Comparison of ENCODE assay signal across 9 cellular contexts in the genomic region with DNA sequence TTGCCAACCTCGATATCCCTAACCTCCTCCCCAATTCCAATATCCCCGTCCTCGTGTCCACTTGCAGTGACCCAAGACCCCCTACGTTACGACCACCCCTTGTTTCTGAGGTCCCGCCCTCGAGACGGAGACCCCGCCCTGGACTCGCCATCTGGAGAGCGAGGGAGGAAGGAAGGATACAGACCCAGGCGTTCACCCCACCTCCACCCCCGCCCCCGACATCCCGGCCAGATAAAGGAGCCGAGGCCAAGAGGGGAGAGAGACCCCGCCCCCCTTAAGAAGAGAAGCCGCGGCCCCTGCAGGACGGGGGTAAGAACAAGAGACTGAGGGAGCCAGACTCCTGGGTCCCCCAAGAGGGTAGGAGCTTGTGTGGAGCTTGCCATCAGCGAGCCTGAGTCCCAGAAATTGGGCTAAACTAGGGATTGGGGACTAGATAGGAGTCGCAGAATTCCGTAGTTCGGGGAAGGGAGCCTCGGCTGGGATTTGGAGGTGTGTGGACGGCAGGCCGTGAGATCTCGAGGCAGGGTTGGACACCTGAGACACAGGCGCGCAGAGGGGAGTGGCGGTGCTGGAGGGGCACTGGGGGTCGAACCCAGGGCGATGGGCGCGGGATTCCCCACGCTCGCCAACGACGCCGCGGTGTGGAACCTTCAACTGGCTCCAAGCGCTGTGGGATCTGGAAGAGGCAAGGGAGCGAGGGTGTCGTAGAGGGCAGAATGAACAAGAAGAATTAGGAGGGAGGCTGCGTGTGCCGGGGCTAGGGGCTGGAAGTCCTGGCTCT. TPM values are rescaled to one million over a fixed set of nuclear protein-coding genes. Genes with fewer than 3 reads are reported as not detected.
DNase-seq lines count a peak whose midpoint lies in the region; ATAC-seq, FAIRE-seq and TF ChIP-seq lines count a peak whose summit lies in the region.
"Had no signal": no experiment of that assay in that cellular context is flagged by ENCODE, and none has a peak within 500 bp of the region (broad histone marks: within the 10 kb centered on the region; RNA-seq: fewer than 3 reads in every experiment).

A gene with protein sequence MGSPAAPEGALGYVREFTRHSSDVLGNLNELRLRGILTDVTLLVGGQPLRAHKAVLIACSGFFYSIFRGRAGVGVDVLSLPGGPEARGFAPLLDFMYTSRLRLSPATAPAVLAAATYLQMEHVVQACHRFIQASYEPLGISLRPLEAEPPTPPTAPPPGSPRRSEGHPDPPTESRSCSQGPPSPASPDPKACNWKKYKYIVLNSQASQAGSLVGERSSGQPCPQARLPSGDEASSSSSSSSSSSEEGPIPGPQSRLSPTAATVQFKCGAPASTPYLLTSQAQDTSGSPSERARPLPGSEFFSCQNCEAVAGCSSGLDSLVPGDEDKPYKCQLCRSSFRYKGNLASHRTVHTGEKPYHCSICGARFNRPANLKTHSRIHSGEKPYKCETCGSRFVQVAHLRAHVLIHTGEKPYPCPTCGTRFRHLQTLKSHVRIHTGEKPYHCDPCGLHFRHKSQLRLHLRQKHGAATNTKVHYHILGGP (plus strand): TSS at position 260 of the 781 bp plus-strand sequence. CDS start 622 bp downstream, outside the sequence.

- H3K9me3 Mint-ChIP-seq in T-helper 2 cell treated with Interferon-gamma antibody and Interleukin-4, amounts not matched to agents 5 μg/mL and 100 μg/mL, for 36 hours: no peaks in the 10 kb centered on the region

- no TSS peak for BruUV-seq in HepG2 (replicated peaks; lab: Mats Ljungman, UMichigan)

- H3K27me3 Mint-ChIP-seq in T-helper 2 cell treated with Interferon-gamma antibody and Interleukin-4, amounts not matched to agents 5 μg/mL and 100 μg/mL, for 36 hours (ENCODE audit: low read depth): no peaks in the 10 kb centered on the region

- H3K4me1 Mint-ChIP-seq in T-helper 2 cell treated with Interferon-gamma antibody and Interleukin-4, amounts not matched to agents 5 μg/mL and 100 μg/mL, for 36 hours (ENCODE audit: low read depth): peaks cover 38% of the 10 kb centered on the region

- DNase-seq in T-helper 2 cell treated with Interferon-gamma antibody and Interleukin-4, amounts not matched to agents 5 μg/mL and 100 μg/mL, for 36 hours (ENCODE audit: low spot score): no peak
- DNase-seq in T-helper 2 cell: no peak
- DNase-seq in caudate nucleus (lab: John Stamatoyannopoulos, UW): no peak
- DNase-seq in HepG2 (ENCODE audit: low spot score): no peak
- DNase-seq in tibial artery: no peak
- DNase-seq in DMS79 (lab: John Stamatoyannopoulos, UW): no peak
- DNase-seq in kidney glomerular epithelial cell (lab: John Stamatoyannopoulos, UW): no peak

- H3K4me3 Mint-ChIP-seq in T-helper 2 cell treated with Interferon-gamma antibody and Interleukin-4, amounts not matched to agents 5 μg/mL and 100 μg/mL, for 36 hours: peak within 1 kb of the TSS; percentile 45

- no peak for TF ChIP-seq RAD21 in HepG2 (CRISPR knock-in tag; IDR thresholded peaks at IDR 0.05)

- no peak for FAIRE-seq in HepG2 (lab: Jason Lieb, UNC)
- FAIRE-seq: islet of Langerhans had no signal

- intact Hi-C loops in HepG2 (cut with micrococcal nuclease; ENCODE audit: unreplicated experiment) (loop anchor here (1.0 to 10.0 kb wide), 3 partner anchors 19 to 178 kb away; no protein-coding TSS in a partner anchor), tibial artery (cut with DNase I; ENCODE audit: low total_unique reads) (loop anchor here (5.0 kb wide), 2 partner anchors 111 to 1359 kb away; a partner anchor contains a TSS)

- H3K4me2 ChIP-seq in HepG2 (ENCODE audit: low read depth, low read length): peak within 1 kb of the TSS; percentile 100

- peaks cover 62% of the 10 kb centered on the region for H3K4me1 ChIP-seq in HepG2 (ENCODE audit: insufficient read depth, low read length)
- peaks cover 0 to 34% (median 31%) of the 10 kb centered on the region in 4 donors for H3K4me1 ChIP-seq in tibial artery

- H3K79me2 ChIP-seq in HepG2 (ENCODE audit: insufficient read depth, low read length): no peaks in the 10 kb centered on the region

- peak within 1 kb of the TSS; percentile 48 for H3K9ac ChIP-seq in HepG2 (ENCODE audit: insufficient read depth, low read depth, low read length)

- H4K20me1 ChIP-seq in HepG2 (ENCODE audit: insufficient read depth, low read length): no peaks in the 10 kb centered on the region

- no peak for ATAC-seq in HepG2
- no peak for ATAC-seq in HG02973 (IDR thresholded peaks at IDR 0.05; ENCODE audit: unreplicated experiment)

- peak within 1 kb of the TSS; percentile 79 for H2AFZ ChIP-seq in HepG2 (ENCODE audit: low read length)

- H3K36me3 ChIP-seq in HepG2 (replicated peaks in 1 of 2; ENCODE audit: control insufficient read depth in 1 of 2, insufficient read depth in 2 of 2, low read length in 2 of 2) (no peaks in the 10 kb centered on the region), tibial artery (no peaks in the 10 kb centered on the region)

- CTCF ChIA-PET in HepG2 (lab: Yijun Ruan, JAX; ENCODE audit: low intra/inter-chr PET ratio, low total read pairs): interaction anchor here (2.2 to 2.8 kb wide), 2 partner anchors 19 to 111 kb away, joined by 6 to 23 read pairs; no protein-coding TSS in a partner anchor

- H3K27ac Mint-ChIP-seq in T-helper 2 cell treated with Interferon-gamma antibody and Interleukin-4, amounts not matched to agents 5 μg/mL and 100 μg/mL, for 36 hours: peak within 1 kb of the TSS; percentile 47

- POLR2A ChIA-PET in HepG2 (lab: Yijun Ruan, JAX): interaction anchor here (0.7 kb wide), 1 partner anchor 13 kb away, joined by 3 read pairs; a partner anchor contains a TSS

- no peak for TF ChIP-seq EP300 in HepG2 (IDR thresholded peaks at IDR 0.05; ENCODE audit: low read depth in 2 of 2, low read length in 2 of 2)
- TF ChIP-seq EP300 in HepG2 (CRISPR knock-in tag; IDR thresholded peaks at IDR 0.05; ENCODE audit: borderline replicate concordance): no peak

- in situ Hi-C loops in HepG2 (cut with HindIII; ENCODE audit: extremely low pct_ligation_motif_present, low pct_unique_long_range_greater_than_20kb): no loop called here

- peak within 1 kb of the TSS; percentile 62 for H3K27ac ChIP-seq in caudate nucleus (ENCODE audit: low read depth, low read length)
- no peak within 1 kb of the TSS for H3K27ac ChIP-seq in HepG2 (ENCODE audit: extremely low read length, insufficient read depth, low read length)
- peak within 1 kb of the TSS; percentile 41 to 56 for H3K27ac ChIP-seq in tibial artery

- WGBS in HepG2 (ENCODE audit: low lambda C conversion rate): 78% methylated on average over 46 of the region's 46 CpGs

- H3K27me3 ChIP-seq in HepG2 (ENCODE audit: control insufficient read depth in 1 of 2, insufficient read depth in 2 of 2, low read length in 2 of 2): peaks cover 0 to 15% of the 10 kb centered on the region in 2 experiments; a peak in 4 of 5 replicates
- H3K27me3 ChIP-seq in tibial artery: peaks cover 0 to 39% of the 10 kb centered on the region in 2 donors

- H3K9me3 ChIP-seq in HepG2 (ENCODE audit: low read length) (no peaks in the 10 kb centered on the region), tibial artery (no peaks in the 10 kb centered on the region)

- peaks cover under 1% of the 10 kb centered on the region for H3K36me3 Mint-ChIP-seq in T-helper 2 cell treated with Interferon-gamma antibody and Interleukin-4, amounts not matched to agents 5 μg/mL and 100 μg/mL, for 36 hours (ENCODE audit: low read depth)

- TF ChIP-seq CTCF in HepG2 (CRISPR knock-in tag; IDR thresholded peaks at IDR 0.05) (no peak), tibial artery (IDR thresholded peaks at IDR 0.05) (no peak)

- no peak for TF ChIP-seq POLR2A in HepG2 (IDR thresholded peaks at IDR 0.05; ENCODE audit: insufficient read depth in 1 of 2, low read depth in 2 of 2, low read length in 2 of 2)

- peak within 1 kb of the TSS; percentile 58 to 73 (median 71) for H3K4me3 ChIP-seq in HepG2 (replicated peaks in 1 of 3; ENCODE audit: insufficient read depth in 1 of 3, low read depth in 2 of 3, low read length in 3 of 3)
- peak within 1 kb of the TSS; percentile 29 to 34 for H3K4me3 ChIP-seq in tibial artery

TF ChIP-seq in HepG2, 621 proteins besides CTCF, POLR2A, EP300 and RAD21 (continues in another document):
- TF ChIP-seq CREB1 (IDR thresholded peaks at IDR 0.05) (no peak), CREB1 (CRISPR knock-in tag; IDR thresholded peaks at IDR 0.05) (no peak), NFIB (CRISPR knock-in tag; IDR thresholded peaks at IDR 0.05; ENCODE audit: borderline replicate concordance) (no peak), TBX3 (IDR thresholded peaks at IDR 0.05; ENCODE audit: borderline replicate concordance) (no peak), ZNF451 (CRISPR knock-in tag; IDR thresholded peaks at IDR 0.05) (no peak), ZNF543 (CRISPR knock-in tag; IDR thresholded peaks at IDR 0.05) (no peak), NFE2L2 (IDR thresholded peaks at IDR 0.05; ENCODE audit: low read length) (no peak)

RNA-seq across cellular contexts. Expression of the gene that starts here (rescaled TPM):
- not detected in 2 replicates for total RNA-seq in HepG2 (2016; rRNA removed; fragmentation: Illumina TruSeq; extraction: Trizol)
- total RNA-seq in HepG2 (2016; cell fraction: cytosol; rRNA removed; fragmentation: Illumina TruSeq; extraction: Trizol; ENCODE audit: low read depth): not detected in 2 replicates
- not detected in 2 replicates for total RNA-seq in HepG2 (2016; cell fraction: insoluble cytoplasmic fraction; rRNA removed; fragmentation: Illumina TruSeq; extraction: Trizol)
- not detected in 2 replicates for total RNA-seq in HepG2 (2016; cell fraction: membrane; rRNA removed; fragmentation: Illumina TruSeq; extraction: Trizol)
- not detected in 2 replicates for total RNA-seq in HepG2 (2016; cell fraction: nucleus; rRNA removed; fragmentation: Illumina TruSeq; extraction: Trizol)
- not detected in 2 replicates for polyA plus RNA-seq in HepG2 (2011; rRNA removed)
- not detected in 2 replicates for polyA plus RNA-seq in HepG2 (2011; cell fraction: cytosol; rRNA removed)
- polyA plus RNA-seq in HepG2 (2011; cell fraction: nucleus; rRNA removed): not detected in 2 replicates
- not detected in 2 replicates for polyA plus RNA-seq in HepG2 (2012)
- not detected in 2 replicates for polyA plus RNA-seq in HepG2 (2016; cell fraction: cytosol; fragmentation: Illumina TruSeq; extraction: Trizol; ENCODE audit: low read depth)
- polyA plus RNA-seq in HepG2 (2016; cell fraction: insoluble cytoplasmic fraction; fragmentation: Illumina TruSeq; extraction: Trizol; ENCODE audit: low read depth): not detected in 2 replicates
- not detected in 2 replicates for polyA plus RNA-seq in HepG2 (2016; cell fraction: membrane; fragmentation: Illumina TruSeq; extraction: Trizol; ENCODE audit: low read depth)
- polyA plus RNA-seq in HepG2 (2016; cell fraction: nucleus; fragmentation: Illumina TruSeq; extraction: Trizol; ENCODE audit: insufficient read depth, low read depth): not detected in 2 replicates
- polyA minus RNA-seq in HepG2 (2011; rRNA and poly(A)+ RNA removed; ENCODE audit: low replicate concordance): not detected in 2 replicates
- not detected in 2 replicates for polyA minus RNA-seq in HepG2 (2011; cell fraction: cytosol; rRNA and poly(A)+ RNA removed)
- not detected in 2 replicates for polyA minus RNA-seq in HepG2 (2011; cell fraction: nucleus; rRNA and poly(A)+ RNA removed)
